In the genomic region with DNA sequence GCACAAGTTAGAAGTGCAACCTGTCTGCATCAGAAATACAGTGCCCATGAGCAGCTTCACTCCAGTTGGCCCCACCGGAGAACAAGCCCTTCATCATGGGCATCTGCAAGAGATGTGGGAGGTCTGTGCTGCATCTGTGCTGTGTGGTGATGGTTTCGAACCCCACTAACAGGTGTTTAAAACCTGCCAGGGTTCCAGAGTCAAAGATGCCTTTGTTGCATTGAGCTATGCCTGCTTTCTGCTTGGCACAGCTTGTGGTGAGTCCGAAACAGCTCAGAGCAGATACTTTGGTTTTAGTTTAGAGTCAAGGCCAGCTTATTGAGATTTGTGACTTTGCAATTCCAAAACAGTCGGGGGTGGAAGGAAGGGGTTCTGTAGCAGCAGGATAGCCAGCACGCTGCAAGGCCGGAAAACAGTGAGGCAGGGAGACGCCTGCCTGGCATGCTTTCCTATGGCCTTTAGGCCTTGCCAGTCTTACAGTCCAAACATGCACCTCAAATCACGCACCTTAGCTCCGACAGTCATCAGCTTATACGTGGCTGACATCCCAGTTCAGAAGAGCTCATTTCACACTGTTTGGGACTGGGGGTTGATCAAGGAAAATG, we compare ENCODE assay signal across 3 cellular contexts.
TF ChIP-seq lines count a peak whose summit lies in the region.

No MANE protein-coding gene starts in this region.

TF ChIP-seq in GM12891, 5 proteins besides CTCF, POLR2A, EP300 and RAD21:
- TF ChIP-seq POU2F2 (IDR thresholded peaks at IDR 0.05; ENCODE audit: low read depth, low read length) (no peak), SPI1 (IDR thresholded peaks at IDR 0.05; ENCODE audit: low read depth, low read length) (no peak), TAF1 (IDR thresholded peaks at IDR 0.05; ENCODE audit: low read depth, low read length) (no peak), POLR2AphosphoS5 (IDR thresholded peaks at IDR 0.05; ENCODE audit: low read depth, low read length) (no peak), PAX5 (IDR thresholded peaks at IDR 0.05; ENCODE audit: insufficient read depth, low read length, severe bottlenecking) (no peak)

TF ChIP-seq in IMR-90, 13 proteins besides CTCF, POLR2A, EP300 and RAD21:
- TF ChIP-seq NFE2L2 (IDR thresholded peaks at IDR 0.05; ENCODE audit: low read depth, low read length) (no peak), MXI1 (IDR thresholded peaks at IDR 0.05; ENCODE audit: borderline replicate concordance, low read depth, low read length) (no peak), USF2 (IDR thresholded peaks at IDR 0.05; ENCODE audit: low read depth, low read length) (no peak), ELK1 (IDR thresholded peaks at IDR 0.05; ENCODE audit: borderline replicate concordance, low read depth, low read length) (no peak), RFX5 (IDR thresholded peaks at IDR 0.05; ENCODE audit: low read depth, low read length) (no peak), RCOR1 (IDR thresholded peaks at IDR 0.05; ENCODE audit: insufficient replicate concordance, low read length) (no peak), MAZ (IDR thresholded peaks at IDR 0.05; ENCODE audit: borderline replicate concordance, low read depth, low read length) (no peak), MAFK (IDR thresholded peaks at IDR 0.05; ENCODE audit: low read depth, low read length) (no peak), SMC3 (IDR thresholded peaks at IDR 0.05; ENCODE audit: low read depth, low read length) (no peak), CEBPB (IDR thresholded peaks at IDR 0.05; ENCODE audit: low read depth, low read length) (no peak), FOS (IDR thresholded peaks at IDR 0.05; ENCODE audit: low read depth, low read length) (no peak), BHLHE40 (IDR thresholded peaks at IDR 0.05; ENCODE audit: low read depth, low read length) (no peak), CHD1 (IDR thresholded peaks at IDR 0.05; ENCODE audit: low read depth, low read length) (no peak)
TF ChIP-seq in IMR-90: peak in this region for 0.

TF ChIP-seq in K562, 482 proteins besides CTCF, POLR2A, EP300 and RAD21:
- TF ChIP-seq NFYB (IDR thresholded peaks at IDR 0.05; ENCODE audit: extremely low read depth, insufficient read length) (no peak), RUNX1 (IDR thresholded peaks at IDR 0.05; ENCODE audit: low read depth) (no peak), EGR1 (conservative IDR thresholded peaks at IDR 0.05) (no peak), NR2F6 (CRISPR knock-in tag; IDR thresholded peaks at IDR 0.05) (no peak), YBX1 (IDR thresholded peaks at IDR 0.05) (no peak), MAZ (CRISPR knock-in tag; conservative IDR thresholded peaks at IDR 0.05 in 1 of 2, IDR thresholded peaks at IDR 0.05 in 1 of 2) (no peak), HDAC2 (IDR thresholded peaks at IDR 0.05) (no peak), BRF2 (IDR thresholded peaks at IDR 0.05; ENCODE audit: borderline replicate concordance, insufficient read depth, insufficient read length) (no peak), TBL1XR1 (IDR thresholded peaks at IDR 0.05; ENCODE audit: low read length in 2 of 2) (no peak), TAF15 (IDR thresholded peaks at IDR 0.05; ENCODE audit: low read depth, low read length) (no peak), OTX1 (CRISPR knock-in tag; IDR thresholded peaks at IDR 0.05) (no peak), NCOR1 (IDR thresholded peaks at IDR 0.05) (no peak), CAMTA2 (CRISPR knock-in tag; conservative IDR thresholded peaks at IDR 0.05) (no peak), RBM34 (IDR thresholded peaks at IDR 0.05; ENCODE audit: borderline replicate concordance, insufficient read depth, low read length) (no peak), COPS2 (conservative IDR thresholded peaks at IDR 0.05) (no peak)
- TF ChIP-seq, protein P1, sequence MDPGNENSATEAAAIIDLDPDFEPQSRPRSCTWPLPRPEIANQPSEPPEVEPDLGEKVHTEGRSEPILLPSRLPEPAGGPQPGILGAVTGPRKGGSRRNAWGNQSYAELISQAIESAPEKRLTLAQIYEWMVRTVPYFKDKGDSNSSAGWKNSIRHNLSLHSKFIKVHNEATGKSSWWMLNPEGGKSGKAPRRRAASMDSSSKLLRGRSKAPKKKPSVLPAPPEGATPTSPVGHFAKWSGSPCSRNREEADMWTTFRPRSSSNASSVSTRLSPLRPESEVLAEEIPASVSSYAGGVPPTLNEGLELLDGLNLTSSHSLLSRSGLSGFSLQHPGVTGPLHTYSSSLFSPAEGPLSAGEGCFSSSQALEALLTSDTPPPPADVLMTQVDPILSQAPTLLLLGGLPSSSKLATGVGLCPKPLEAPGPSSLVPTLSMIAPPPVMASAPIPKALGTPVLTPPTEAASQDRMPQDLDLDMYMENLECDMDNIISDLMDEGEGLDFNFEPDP (CRISPR knock-in tag; IDR thresholded peaks at IDR 0.05) = no peak
TF ChIP-seq in K562: peak in this region for 0.
